In genomic region chr6:108959972-108960582, GRCh38 we compare ENCODE assay signal across 23 cellular contexts.
A peak's percentile ranks its signal among the peaks of the same experiment; 100 is the strongest.
DNase-seq lines count a peak whose midpoint lies in the region; ATAC-seq and FAIRE-seq lines count a peak whose summit lies in the region.
"Had no signal": no experiment of that assay in that cellular context is flagged by ENCODE, and none has a peak within 500 bp of the region (broad histone marks: within the 10 kb centered on the region; RNA-seq: fewer than 3 reads in every experiment).

No MANE protein-coding gene starts in this region.

- ATAC-seq in HG03342 (IDR thresholded peaks at IDR 0.05; ENCODE audit: unreplicated experiment): no peak
- ATAC-seq: HepG2 had no signal

- H3K4me3 ChIP-seq in adipocyte (ENCODE audit: low read length) (peak overlapping the region; percentile 2), muscle layer of duodenum (ENCODE audit: low read depth in 1 of 2, low read length in 2 of 2) (no peak overlapping the region), stomach smooth muscle (ENCODE audit: low read length in 2 of 2) (no peak overlapping the region)
- H3K4me3 ChIP-seq: coronary artery, GM23248 had no signal

- peaks cover 28% of the 10 kb centered on the region for H3K4me1 ChIP-seq in adipocyte (ENCODE audit: control insufficient read depth, insufficient read depth, low read length)
- peaks cover 10 to 19% of the 10 kb centered on the region in 2 donors for H3K4me1 ChIP-seq in muscle layer of duodenum (ENCODE audit: control insufficient read depth in 1 of 2, insufficient read depth in 2 of 2, low read length in 2 of 2)
- peaks cover 29% of the 10 kb centered on the region for H3K4me1 ChIP-seq in stomach smooth muscle (ENCODE audit: control insufficient read depth, insufficient read depth, low read length)

- H3K27ac ChIP-seq in muscle layer of duodenum (ENCODE audit: low read length) (peak overlapping the region; percentile 69), stomach smooth muscle (ENCODE audit: low read length) (peak overlapping the region; percentile 37)
- H3K27ac ChIP-seq: GM23248 had no signal

- H3K27me3 ChIP-seq in adipocyte (replicated peaks; ENCODE audit: control insufficient read depth, insufficient read depth, low read length) (no peaks in the 10 kb centered on the region), muscle layer of duodenum (ENCODE audit: low read depth, low read length) (no peaks in the 10 kb centered on the region), stomach smooth muscle (ENCODE audit: control insufficient read depth in 1 of 2, insufficient read depth in 2 of 2, low read length in 2 of 2) (no peaks in the 10 kb centered on the region)

- H3K9ac ChIP-seq in adipocyte (ENCODE audit: low read length) (no peak overlapping the region), stomach smooth muscle (ENCODE audit: low read length in 2 of 2) (no peak overlapping the region)
- H3K9ac ChIP-seq: GM23248 had no signal

- no peak for FAIRE-seq in RCC 7860 (lab: Jason Lieb, UNC)
- FAIRE-seq: bronchial epithelial cell, GM12892, GM19239, HepG2 had no signal

- DNase-seq in SKM-1 treated with dmso at 0.1 percent for 144 hours (lab: John Stamatoyannopoulos, UW; ENCODE audit: unreplicated experiment): peak; percentile 31
- DNase-seq in SKM-1 (lab: John Stamatoyannopoulos, UW; ENCODE audit: unreplicated experiment): no peak
- no peak for DNase-seq in adipocyte (ENCODE audit: low read depth)
- no peak for DNase-seq in RCC 7860 (ENCODE audit: low spot score)
- no peak for DNase-seq in HT-29 (ENCODE audit: low spot score)
- DNase-seq: 8988T; activated CD4-positive, alpha-beta T cell treated with anti-CD3 and anti-CD28 coated beads, Interleukin-2, amount 50 U/mL, for 1 hour; activated CD8-positive, alpha-beta memory T cell treated with anti-CD3 and anti-CD28 coated beads, Interleukin-2, amount 50 U/mL, for 48 hours; activated effector memory CD4-positive, alpha-beta T cell treated with anti-CD3 and anti-CD28 coated beads, Interleukin-2, amount 50 U/mL, for 16 hours; amniotic stem cell; GM23248; head of caudate nucleus; NCI-H510A treated with DMSO at 0.1 percent for 48 hours; NK-92 treated with Interleukin-12 subunit alpha and Interleukin-12 subunit beta, amount 100 ng/mL, for 24 hours; T-helper 1 cell had no signal

- H3K9me3 ChIP-seq in adipocyte (ENCODE audit: control insufficient read depth, low read length) (no peaks in the 10 kb centered on the region), muscle layer of duodenum (ENCODE audit: control insufficient read depth in 1 of 2, low read length in 2 of 2) (no peaks in the 10 kb centered on the region), stomach smooth muscle (ENCODE audit: control insufficient read depth in 2 of 2, low read length in 2 of 2) (no peaks in the 10 kb centered on the region)

- peaks cover 3% of the 10 kb centered on the region for H3K36me3 ChIP-seq in adipocyte (ENCODE audit: control insufficient read depth, insufficient read depth, low read length, severe bottlenecking)
- no peaks in the 10 kb centered on the region for H3K36me3 ChIP-seq in muscle layer of duodenum (ENCODE audit: control insufficient read depth in 1 of 2, insufficient read depth in 2 of 2, low read length in 2 of 2)
- H3K36me3 ChIP-seq in stomach smooth muscle (ENCODE audit: control insufficient read depth in 2 of 2, insufficient read depth in 2 of 2, low read length in 2 of 2): no peaks in the 10 kb centered on the region
